In the genomic region with DNA sequence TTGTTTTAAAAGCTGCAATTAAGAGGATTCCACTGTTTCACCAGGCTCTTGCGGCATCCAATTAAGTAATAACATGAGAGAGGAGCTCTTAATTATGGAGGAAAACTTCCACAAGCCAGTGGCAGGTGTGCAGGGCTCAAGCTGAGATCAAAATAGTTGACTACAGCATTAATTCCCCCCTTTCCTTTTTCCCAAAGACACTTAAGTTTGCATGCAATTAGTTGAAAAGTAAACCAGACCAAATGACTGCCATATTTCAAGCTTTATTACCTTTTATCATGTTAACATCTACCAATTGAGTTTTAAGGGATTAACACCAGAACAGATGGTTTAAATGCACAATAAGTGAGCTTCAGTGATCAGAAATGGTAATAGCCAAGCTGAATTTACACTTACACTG, we compare ENCODE assay signal across 1 cellular context.
TF ChIP-seq lines count a peak whose summit lies in the region.

No MANE protein-coding gene starts in this region.

TF ChIP-seq in WTC11, 78 proteins besides CTCF, POLR2A, EP300 and RAD21 (continued from another document):
- TF ChIP-seq, protein P1, sequence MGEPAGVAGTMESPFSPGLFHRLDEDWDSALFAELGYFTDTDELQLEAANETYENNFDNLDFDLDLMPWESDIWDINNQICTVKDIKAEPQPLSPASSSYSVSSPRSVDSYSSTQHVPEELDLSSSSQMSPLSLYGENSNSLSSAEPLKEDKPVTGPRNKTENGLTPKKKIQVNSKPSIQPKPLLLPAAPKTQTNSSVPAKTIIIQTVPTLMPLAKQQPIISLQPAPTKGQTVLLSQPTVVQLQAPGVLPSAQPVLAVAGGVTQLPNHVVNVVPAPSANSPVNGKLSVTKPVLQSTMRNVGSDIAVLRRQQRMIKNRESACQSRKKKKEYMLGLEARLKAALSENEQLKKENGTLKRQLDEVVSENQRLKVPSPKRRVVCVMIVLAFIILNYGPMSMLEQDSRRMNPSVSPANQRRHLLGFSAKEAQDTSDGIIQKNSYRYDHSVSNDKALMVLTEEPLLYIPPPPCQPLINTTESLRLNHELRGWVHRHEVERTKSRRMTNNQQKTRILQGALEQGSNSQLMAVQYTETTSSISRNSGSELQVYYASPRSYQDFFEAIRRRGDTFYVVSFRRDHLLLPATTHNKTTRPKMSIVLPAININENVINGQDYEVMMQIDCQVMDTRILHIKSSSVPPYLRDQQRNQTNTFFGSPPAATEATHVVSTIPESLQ (CRISPR knock-in tag; IDR thresholded peaks at IDR 0.05): no peak
- TF ChIP-seq TEAD1 (CRISPR knock-in tag; IDR thresholded peaks at IDR 0.05): no peak
- TF ChIP-seq RELA (CRISPR knock-in tag; IDR thresholded peaks at IDR 0.05; ENCODE audit: borderline replicate concordance): no peak
- TF ChIP-seq ZNF263 (CRISPR knock-in tag; IDR thresholded peaks at IDR 0.05; ENCODE audit: low read depth): no peak
- TF ChIP-seq GTF2I (CRISPR knock-in tag; conservative IDR thresholded peaks at IDR 0.05): no peak
- TF ChIP-seq, protein P2, sequence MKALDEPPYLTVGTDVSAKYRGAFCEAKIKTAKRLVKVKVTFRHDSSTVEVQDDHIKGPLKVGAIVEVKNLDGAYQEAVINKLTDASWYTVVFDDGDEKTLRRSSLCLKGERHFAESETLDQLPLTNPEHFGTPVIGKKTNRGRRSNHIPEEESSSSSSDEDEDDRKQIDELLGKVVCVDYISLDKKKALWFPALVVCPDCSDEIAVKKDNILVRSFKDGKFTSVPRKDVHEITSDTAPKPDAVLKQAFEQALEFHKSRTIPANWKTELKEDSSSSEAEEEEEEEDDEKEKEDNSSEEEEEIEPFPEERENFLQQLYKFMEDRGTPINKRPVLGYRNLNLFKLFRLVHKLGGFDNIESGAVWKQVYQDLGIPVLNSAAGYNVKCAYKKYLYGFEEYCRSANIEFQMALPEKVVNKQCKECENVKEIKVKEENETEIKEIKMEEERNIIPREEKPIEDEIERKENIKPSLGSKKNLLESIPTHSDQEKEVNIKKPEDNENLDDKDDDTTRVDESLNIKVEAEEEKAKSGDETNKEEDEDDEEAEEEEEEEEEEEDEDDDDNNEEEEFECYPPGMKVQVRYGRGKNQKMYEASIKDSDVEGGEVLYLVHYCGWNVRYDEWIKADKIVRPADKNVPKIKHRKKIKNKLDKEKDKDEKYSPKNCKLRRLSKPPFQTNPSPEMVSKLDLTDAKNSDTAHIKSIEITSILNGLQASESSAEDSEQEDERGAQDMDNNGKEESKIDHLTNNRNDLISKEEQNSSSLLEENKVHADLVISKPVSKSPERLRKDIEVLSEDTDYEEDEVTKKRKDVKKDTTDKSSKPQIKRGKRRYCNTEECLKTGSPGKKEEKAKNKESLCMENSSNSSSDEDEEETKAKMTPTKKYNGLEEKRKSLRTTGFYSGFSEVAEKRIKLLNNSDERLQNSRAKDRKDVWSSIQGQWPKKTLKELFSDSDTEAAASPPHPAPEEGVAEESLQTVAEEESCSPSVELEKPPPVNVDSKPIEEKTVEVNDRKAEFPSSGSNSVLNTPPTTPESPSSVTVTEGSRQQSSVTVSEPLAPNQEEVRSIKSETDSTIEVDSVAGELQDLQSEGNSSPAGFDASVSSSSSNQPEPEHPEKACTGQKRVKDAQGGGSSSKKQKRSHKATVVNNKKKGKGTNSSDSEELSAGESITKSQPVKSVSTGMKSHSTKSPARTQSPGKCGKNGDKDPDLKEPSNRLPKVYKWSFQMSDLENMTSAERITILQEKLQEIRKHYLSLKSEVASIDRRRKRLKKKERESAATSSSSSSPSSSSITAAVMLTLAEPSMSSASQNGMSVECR (CRISPR knock-in tag; IDR thresholded peaks at IDR 0.05; ENCODE audit: borderline replicate concordance): no peak
- no peak for TF ChIP-seq ZNF138 (CRISPR knock-in tag; conservative IDR thresholded peaks at IDR 0.05)
- TF ChIP-seq, protein P3, sequence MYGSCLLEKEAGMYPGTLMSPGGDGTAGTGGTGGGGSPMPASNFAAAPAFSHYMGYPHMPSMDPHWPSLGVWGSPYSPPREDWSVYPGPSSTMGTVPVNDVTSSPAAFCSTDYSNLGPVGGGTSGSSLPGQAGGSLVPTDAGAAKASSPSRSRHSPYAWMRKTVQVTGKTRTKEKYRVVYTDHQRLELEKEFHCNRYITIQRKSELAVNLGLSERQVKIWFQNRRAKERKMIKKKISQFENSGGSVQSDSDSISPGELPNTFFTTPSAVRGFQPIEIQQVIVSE (CRISPR knock-in tag; IDR thresholded peaks at IDR 0.05; ENCODE audit: borderline replicate concordance): no peak
- TF ChIP-seq ZNF317 (CRISPR knock-in tag; IDR thresholded peaks at IDR 0.05; ENCODE audit: borderline replicate concordance, low read depth): no peak
- no peak for TF ChIP-seq GRHL2 (CRISPR knock-in tag; IDR thresholded peaks at IDR 0.05; ENCODE audit: insufficient replicate concordance, severe bottlenecking)
